9 cellular contexts compared by ENCODE assay signal in the genomic region with DNA sequence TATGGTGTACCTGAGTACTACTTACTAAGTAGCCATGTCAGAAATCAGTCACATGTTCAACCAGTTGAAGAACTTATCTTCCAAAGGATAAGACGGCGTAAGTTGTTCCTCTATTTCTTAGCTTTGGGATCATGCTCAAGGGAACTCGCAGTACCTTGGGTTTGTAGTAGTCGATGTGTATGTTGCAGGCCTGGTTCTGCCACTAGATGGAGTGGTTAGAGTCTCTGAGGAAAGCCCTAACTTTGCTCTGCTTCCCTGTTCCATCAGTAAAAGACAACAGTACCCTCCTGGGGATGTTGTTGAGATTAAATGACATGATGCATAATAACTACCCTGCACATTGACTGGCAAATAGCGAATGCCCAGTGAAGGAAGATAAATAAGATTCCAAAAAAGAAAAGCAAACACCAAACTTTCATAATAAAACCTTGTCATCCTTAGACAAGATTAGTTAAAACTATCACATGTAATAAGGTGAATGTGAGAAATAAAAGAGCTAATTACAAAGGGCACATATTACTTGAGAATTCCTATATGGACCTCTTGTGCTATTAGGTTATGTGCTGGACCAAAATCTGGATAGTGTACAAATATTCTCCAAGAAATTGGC.
DNase-seq lines count a peak whose midpoint lies in the region.
"Had no signal": no experiment of that assay in that cellular context is flagged by ENCODE, and none has a peak within 500 bp of the region (broad histone marks: within the 10 kb centered on the region; RNA-seq: fewer than 3 reads in every experiment).

No MANE protein-coding gene starts in this region.

- H3K27ac ChIP-seq in epithelial cell of prostate: no peak overlapping the region

- DNase-seq in SIG-M5 treated with dmso at 0.1 percent for 504 hours (lab: John Stamatoyannopoulos, UW; ENCODE audit: unreplicated experiment): peak; percentile 51
- DNase-seq in SIG-M5 (lab: John Stamatoyannopoulos, UW): no peak
- peak; percentile 5 for DNase-seq in NCI-H345 treated with DMSO at 0.1 percent for 48 hours (lab: John Stamatoyannopoulos, UW; ENCODE audit: unreplicated experiment)
- peak; percentile 2 for DNase-seq in epithelial cell of prostate (ENCODE audit: low read depth, low spot score)
- DNase-seq in superior temporal gyrus (ENCODE audit: extremely low spot score): peak; percentile 66
- DNase-seq in stimulated activated CD4-positive, alpha-beta T cell treated with anti-CD3 and anti-CD28 coated beads, Interleukin-2, amount 100 ng/mL, for 24 hours: no peak
- no peak for DNase-seq in C1 segment of cervical spinal cord (lab: John Stamatoyannopoulos, UW)
- no peak for DNase-seq in NCI-H510A (lab: John Stamatoyannopoulos, UW)
- DNase-seq: activated CD4-positive, CD25-positive, alpha-beta regulatory T cell had no signal

Comparison
In these comparisons a context has a peak if more than half of its experiments do, and no peak if none do; other contexts are left out.
1. DNase-seq: peak in SIG-M5 treated with dmso at 0.1 percent for 504 hours (single experiment), NCI-H345 treated with DMSO at 0.1 percent for 48 hours (single experiment), epithelial cell of prostate (single experiment) and superior temporal gyrus (single experiment); none in SIG-M5 (single experiment), stimulated activated CD4-positive, alpha-beta T cell treated with anti-CD3 and anti-CD28 coated beads, Interleukin-2, amount 100 ng/mL, for 24 hours (0 of 2), C1 segment of cervical spinal cord (0 of 14) and NCI-H510A (single experiment).